ENCODE assay signal across 8 cellular contexts in genomic region chr12:124422142-124422569, GRCh38.
A peak's percentile ranks its signal among the peaks of the same experiment; 100 is the strongest.
DNase-seq lines count a peak whose midpoint lies in the region; ATAC-seq and TF ChIP-seq lines count a peak whose summit lies in the region.
"Had no signal": no experiment of that assay in that cellular context is flagged by ENCODE, and none has a peak within 500 bp of the region (broad histone marks: within the 10 kb centered on the region; RNA-seq: fewer than 3 reads in every experiment).

No MANE protein-coding gene starts in this region.

- ATAC-seq in IMR-90 (ENCODE audit: low read depth): peak; percentile 3

- peak overlapping the region; percentile 75 for H2BK5ac ChIP-seq in IMR-90 (ENCODE audit: low read depth, low read length, poor library complexity, severe bottlenecking)

- peak overlapping the region; percentile 40 for H3K4me2 ChIP-seq in IMR-90 (ENCODE audit: low read depth, low read length)

- peak overlapping the region; percentile 55 to 72; a peak in 2 of 4 replicates for H4K8ac ChIP-seq in IMR-90 (ENCODE audit: low read depth in 2 of 2, low read length in 2 of 2)

- in situ Hi-C loops in IMR-90 (cut with MboI; ENCODE audit: low sequenced_read_pairs): no loop called here
- in situ Hi-C loops in transverse colon (cut with MboI; ENCODE audit: low pct_ligation_motif_present in 1 of 4, low pct_unique_long_range_greater_than_20kb in 1 of 4, low sequenced_read_pairs in 3 of 4): loop anchor here in 1 of 4 donors (25.0 kb wide), 1 partner anchor 340 kb away; no protein-coding TSS in a partner anchor

- peaks cover 29% of the 10 kb centered on the region for H3K4me1 ChIP-seq in IMR-90 (ENCODE audit: control insufficient read depth, insufficient read depth, low read length)
- H3K4me1 ChIP-seq in adrenal gland (replicated peaks in 1 of 2): peaks cover 25 to 37% of the 10 kb centered on the region in 2 donors
- H3K4me1 ChIP-seq in transverse colon: peaks cover 29 to 48% (median 38%) of the 10 kb centered on the region in 4 donors

- H3K27ac ChIP-seq in IMR-90 (ENCODE audit: insufficient read depth, low read length) (peak overlapping the region; percentile 68), adrenal gland (peak overlapping the region; percentile 85 to 93 (median 91)), transverse colon (peak overlapping the region; percentile 93 to 98 (median 98))

- H3K9me3 ChIP-seq in IMR-90 (ENCODE audit: control insufficient read depth, insufficient read depth, low read length) (no peaks in the 10 kb centered on the region), adrenal gland (replicated peaks in 1 of 3) (no peaks in the 10 kb centered on the region), transverse colon (no peaks in the 10 kb centered on the region)

- dilution Hi-C loops in IMR-90 (cut with HindIII; ENCODE audit: low sequenced_read_pairs, unreplicated experiment): no loop called here

- CTCF ChIA-PET in IMR-90 (lab: Yijun Ruan, JAX): interaction anchor here (0.5 kb wide), 1 partner anchor 89 kb away, joined by 3 read pairs; no protein-coding TSS in a partner anchor

- H3K79me1 ChIP-seq in IMR-90 (ENCODE audit: low read depth in 1 of 2, low read length in 2 of 2): peaks cover 33 to 54% of the 10 kb centered on the region in 2 experiments

- H3K4ac ChIP-seq in IMR-90 (ENCODE audit: low read depth, low read length): peak overlapping the region; percentile 94

- no peaks in the 10 kb centered on the region for H3K27me3 ChIP-seq in IMR-90 (ENCODE audit: control insufficient read depth, insufficient read depth, low read length)
- no peaks in the 10 kb centered on the region for H3K27me3 ChIP-seq in adrenal gland
- H3K27me3 ChIP-seq in transverse colon: no peaks in the 10 kb centered on the region

- no peak for TF ChIP-seq POLR2A in IMR-90 (IDR thresholded peaks at IDR 0.05; ENCODE audit: low read depth, low read length)
- no peak for TF ChIP-seq POLR2A in adrenal gland (IDR thresholded peaks at IDR 0.05)
- TF ChIP-seq POLR2A in transverse colon (IDR thresholded peaks at IDR 0.05): peak; percentile 23

- H4K91ac ChIP-seq in IMR-90 (ENCODE audit: insufficient read depth, low read depth, low read length): peak overlapping the region; percentile 99

- H2BK20ac ChIP-seq in IMR-90 (ENCODE audit: low read depth, low read length): peak overlapping the region; percentile 53

- peaks cover 14% of the 10 kb centered on the region for H4K20me1 ChIP-seq in IMR-90 (ENCODE audit: insufficient read depth, low read length)

- peak overlapping the region; percentile 86 for H2BK120ac ChIP-seq in IMR-90 (ENCODE audit: low read depth, low read length)

- peak overlapping the region; percentile 54 for H4K5ac ChIP-seq in IMR-90 (ENCODE audit: low read depth, low read length)

- 0 out of 2 replicates have a peak overlapping the region, but pooled peaks have one; percentile 7 for H3K56ac ChIP-seq in IMR-90 (ENCODE audit: extremely low read depth, insufficient read depth, low read length)

- no peak for TF ChIP-seq EP300 in transverse colon (IDR thresholded peaks at IDR 0.05; ENCODE audit: low read depth)

- H2AK5ac ChIP-seq in IMR-90 (ENCODE audit: low read depth, low read length): peak overlapping the region; percentile 98

- peak overlapping the region; percentile 59; the same call in 1 of the 2 replicates for H3K9ac ChIP-seq in IMR-90 (ENCODE audit: low read depth, low read length)

- no peak for TF ChIP-seq CTCF in IMR-90 (conservative IDR thresholded peaks at IDR 0.05; ENCODE audit: low read depth, low read length)
- no peak for TF ChIP-seq CTCF in adrenal gland (IDR thresholded peaks at IDR 0.05)
- TF ChIP-seq CTCF in transverse colon (IDR thresholded peaks at IDR 0.05): no peak

- WGBS in IMR-90 (ENCODE audit: extremely low coverage in 2 of 2, insufficient read length in 1 of 2), 2 experiments: 42% methylated on average over 6 of the region's 16 CpGs; no CpG with 5 or more reads in 1 of the 2 experiments
- WGBS in adrenal gland, 4 donors: 47 to 73% (median 57%) methylated on average over 8 to 16 of the region's 16 CpGs
- WGBS in transverse colon (ENCODE audit: low coverage in 1 of 2), 2 donors: 20 to 37% methylated on average over 2 to 14 of the region's 16 CpGs

- H3K36me3 ChIP-seq in IMR-90 (ENCODE audit: control insufficient read depth, insufficient read depth, low read length) (peaks cover 38% of the 10 kb centered on the region), adrenal gland (replicated peaks in 1 of 2) (peaks cover 0 to 54% of the 10 kb centered on the region in 2 donors), transverse colon (peaks cover 0 to 12% (median 9%) of the 10 kb centered on the region in 4 donors)

- no TSS peak for BruUV-seq in IMR-90 (replicated peaks; lab: Mats Ljungman, UMichigan)

- peak overlapping the region; percentile 10; the same call in 1 of the 2 replicates for H3K4me3 ChIP-seq in IMR-90 (ENCODE audit: insufficient read depth, low read depth, low read length)
- H3K4me3 ChIP-seq in adrenal gland: peak overlapping the region in 1 of 4 donors; percentile 4
- H3K4me3 ChIP-seq in transverse colon: peak overlapping the region in 3 of 4 donors; percentile 4 to 40 (median 26)

- H2AFZ ChIP-seq in IMR-90 (replicated peaks; ENCODE audit: low read length, poor library complexity): peak overlapping the region; percentile 87

- H2BK15ac ChIP-seq in IMR-90 (ENCODE audit: low read depth, low read length): peak overlapping the region; percentile 73; the same call in 2 of the 3 replicates

- H3K18ac ChIP-seq in IMR-90 (ENCODE audit: low read depth, low read length): peak overlapping the region; percentile 72

- no peak for TF ChIP-seq RAD21 in IMR-90 (IDR thresholded peaks at IDR 0.05; ENCODE audit: low read length)

- intact Hi-C loops in IMR-90 (cut with micrococcal nuclease): loop anchor here (2.0 to 5.0 kb wide), 2 partner anchors 33 to 145 kb away; partner anchors contain the start of gene NCOR2
- intact Hi-C loops in adrenal gland (cut with DNase I): no loop called here
- intact Hi-C loops in transverse colon (cut with DNase I; ENCODE audit: low total_unique reads): loop anchor here (5.0 kb wide), 2 partner anchors 35 kb away; no protein-coding TSS in a partner anchor

- peak overlapping the region; percentile 73 for H3K14ac ChIP-seq in IMR-90 (replicated peaks; ENCODE audit: low read depth, low read length)

- DNase-seq in IMR-90 (no peak), adrenal gland (peak in 3 of 7 donors; percentile 43 to 76 (median 55)), kidney glomerular epithelial cell (lab: John Stamatoyannopoulos, UW) (peak; percentile 79), transverse colon (peak; percentile 77), OCI-M2 (lab: John Stamatoyannopoulos, UW; ENCODE audit: unreplicated experiment) (no peak), NCI-H1105 treated with DMSO at 0.1 percent for 48 hours (lab: John Stamatoyannopoulos, UW) (no peak), NCI-H2227 treated with DMSO at 0.1 percent for 48 hours (lab: John Stamatoyannopoulos, UW) (no peak)
- DNase-seq: activated naive CD4-positive, alpha-beta T cell treated with anti-CD3 and anti-CD28 coated beads for 36 hours had no signal

- H3K9me1 ChIP-seq in IMR-90 (ENCODE audit: insufficient read depth, low read length): 0 out of 2 replicates have a peak, but pooled peaks cover 3% of the 10 kb centered on the region

- POLR2A ChIA-PET in IMR-90 (lab: Charles Lee; ENCODE audit: unreplicated experiment): no interaction called here

- H2AK9ac ChIP-seq in IMR-90 (replicated peaks; ENCODE audit: low read depth, low read length, poor library complexity): peak overlapping the region; percentile 96

- H3K23ac ChIP-seq in IMR-90 (ENCODE audit: low read depth, low read length): peak overlapping the region; percentile 83

TF ChIP-seq in IMR-90, 13 proteins besides CTCF, POLR2A, EP300 and RAD21:
- TF ChIP-seq USF2 (IDR thresholded peaks at IDR 0.05; ENCODE audit: low read depth, low read length): no peak
- no peak for TF ChIP-seq NFE2L2 (IDR thresholded peaks at IDR 0.05; ENCODE audit: low read depth, low read length)
- no peak for TF ChIP-seq RCOR1 (IDR thresholded peaks at IDR 0.05; ENCODE audit: insufficient replicate concordance, low read length)
- TF ChIP-seq RFX5 (IDR thresholded peaks at IDR 0.05; ENCODE audit: low read depth, low read length): no peak
- TF ChIP-seq SMC3 (IDR thresholded peaks at IDR 0.05; ENCODE audit: low read depth, low read length): no peak
- no peak for TF ChIP-seq CEBPB (IDR thresholded peaks at IDR 0.05; ENCODE audit: low read depth, low read length)
- TF ChIP-seq MAFK (IDR thresholded peaks at IDR 0.05; ENCODE audit: low read depth, low read length): no peak
- TF ChIP-seq MAZ (IDR thresholded peaks at IDR 0.05; ENCODE audit: borderline replicate concordance, low read depth, low read length): no peak
- TF ChIP-seq BHLHE40 (IDR thresholded peaks at IDR 0.05; ENCODE audit: low read depth, low read length): no peak
- TF ChIP-seq ELK1 (IDR thresholded peaks at IDR 0.05; ENCODE audit: borderline replicate concordance, low read depth, low read length): no peak

Comparison
In these comparisons a context has a peak if more than half of its experiments do, and no peak if none do; other contexts are left out.
1. DNase-seq: peak in kidney glomerular epithelial cell (single experiment) and transverse colon (single experiment); none in IMR-90 (single experiment), OCI-M2 (single experiment), NCI-H1105 treated with DMSO at 0.1 percent for 48 hours (single experiment) and NCI-H2227 treated with DMSO at 0.1 percent for 48 hours (single experiment).
2. intact Hi-C loops: an anchor here in IMR-90 (2.0 to 5.0 kb wide) and transverse colon (5.0 kb wide); none called in adrenal gland.
3. Peak in every context shown above with its lines, with median percentiles within 50 percentile points of each other: H3K27ac ChIP-seq.